Comparison of ENCODE assay signal across 19 cellular contexts in genomic region chr1:47793563-47793962, GRCh38.
DNase-seq lines count a peak whose midpoint lies in the region; ATAC-seq and TF ChIP-seq lines count a peak whose summit lies in the region.
"Had no signal": no experiment of that assay in that cellular context is flagged by ENCODE, and none has a peak within 500 bp of the region (broad histone marks: within the 10 kb centered on the region; RNA-seq: fewer than 3 reads in every experiment).

No MANE protein-coding gene starts in this region.

- no peaks in the 10 kb centered on the region for H3K4me1 Mint-ChIP-seq in activated naive CD4-positive, alpha-beta T cell treated with anti-CD3 and anti-CD28 coated beads, Interleukin-2, amount 50 U/mL, for 24 hours
- H3K4me1 Mint-ChIP-seq: CD14-positive monocyte; CD4-positive, alpha-beta memory T cell had no signal

- ATAC-seq in activated naive CD4-positive, alpha-beta T cell treated with anti-CD3 and anti-CD28 coated beads, Interleukin-2, amount 50 U/mL, for 72 hours, result no peak
- ATAC-seq: HCT116 had no signal

- H3K79me2 ChIP-seq in osteoblast (ENCODE audit: insufficient read depth, low read length), result no peaks in the 10 kb centered on the region

- peak overlapping the region; percentile 33 for H3K27ac Mint-ChIP-seq in activated naive CD4-positive, alpha-beta T cell treated with anti-CD3 and anti-CD28 coated beads, Interleukin-2, amount 50 U/mL, for 24 hours
- no peak overlapping the region for H3K27ac Mint-ChIP-seq in activated naive CD4-positive, alpha-beta T cell treated with anti-CD3 and anti-CD28 coated beads, Interleukin-2, amount 50 U/mL, for 72 hours
- H3K27ac Mint-ChIP-seq: CD14-positive monocyte; CD4-positive, alpha-beta memory T cell; HFFc6 had no signal

- H3K27me3 ChIP-seq in osteoblast (ENCODE audit: insufficient read depth, low read length), result no peaks in the 10 kb centered on the region
- H3K27me3 ChIP-seq: BLaER1 had no signal

- H4K20me1 ChIP-seq in osteoblast (ENCODE audit: insufficient read depth, low read length), result no peaks in the 10 kb centered on the region
- H4K20me1 ChIP-seq: BLaER1 had no signal

- no peaks in the 10 kb centered on the region for H3K36me3 Mint-ChIP-seq in activated naive CD4-positive, alpha-beta T cell treated with anti-CD3 and anti-CD28 coated beads, Interleukin-2, amount 50 U/mL, for 24 hours
- no peaks in the 10 kb centered on the region for H3K36me3 Mint-ChIP-seq in activated naive CD4-positive, alpha-beta T cell treated with anti-CD3 and anti-CD28 coated beads, Interleukin-2, amount 50 U/mL, for 72 hours
- H3K36me3 Mint-ChIP-seq: CD14-positive monocyte; CD4-positive, alpha-beta memory T cell had no signal

- H3K4me3 Mint-ChIP-seq in activated naive CD4-positive, alpha-beta T cell treated with anti-CD3 and anti-CD28 coated beads, Interleukin-2, amount 50 U/mL, for 24 hours, result no peak overlapping the region
- H3K4me3 Mint-ChIP-seq: CD4-positive, alpha-beta memory T cell; HFFc6 had no signal

- DNase-seq in DMS53 (lab: John Stamatoyannopoulos, UW) (peak; percentile 39), DMS53 treated with DMSO at 0.1 percent for 48 hours (lab: John Stamatoyannopoulos, UW; ENCODE audit: unreplicated experiment) (no peak), NCI-H2029 treated with DMSO at 0.1 percent for 48 hours (lab: John Stamatoyannopoulos, UW) (peak; percentile 70), osteoblast (ENCODE audit: insufficient read length, low spot score, missing footprints) (peak; percentile 70)
- no peak for DNase-seq in activated naive CD4-positive, alpha-beta T cell treated with anti-CD3 and anti-CD28 coated beads, Interleukin-2, amount 50 U/mL, for 72 hours (ENCODE audit: low spot score in 2 of 2)
- DNase-seq in stimulated activated naive CD4-positive, alpha-beta T cell (lab: John Stamatoyannopoulos, UW), result no peak
- DNase-seq: 8988T; CD4-positive, alpha-beta memory T cell; DMS79; GDM1; GOT3; H7; HFFc6; IMR-90 had no signal

- H3K27ac ChIP-seq in osteoblast (ENCODE audit: low read depth, low read length), result no peak overlapping the region
- H3K27ac ChIP-seq: BLaER1, HL-60 had no signal

- H3K9me3 ChIP-seq in osteoblast (ENCODE audit: low read depth, low read length), result no peaks in the 10 kb centered on the region
- H3K9me3 ChIP-seq: BLaER1 had no signal

- H3K4me3 ChIP-seq in osteoblast (ENCODE audit: insufficient read depth, low read length), result no peak overlapping the region
- H3K4me3 ChIP-seq: BLaER1 had no signal

- H3K36me3 ChIP-seq in osteoblast (ENCODE audit: insufficient read depth, low read length), result no peaks in the 10 kb centered on the region
- H3K36me3 ChIP-seq: BLaER1 had no signal

- H3K9me3 Mint-ChIP-seq in activated naive CD4-positive, alpha-beta T cell treated with anti-CD3 and anti-CD28 coated beads, Interleukin-2, amount 50 U/mL, for 24 hours, result no peaks in the 10 kb centered on the region
- no peaks in the 10 kb centered on the region for H3K9me3 Mint-ChIP-seq in activated naive CD4-positive, alpha-beta T cell treated with anti-CD3 and anti-CD28 coated beads, Interleukin-2, amount 50 U/mL, for 72 hours
- H3K9me3 Mint-ChIP-seq: CD14-positive monocyte; CD4-positive, alpha-beta memory T cell had no signal

- no peak for TF ChIP-seq CTCF in osteoblast (IDR thresholded peaks at IDR 0.05; ENCODE audit: extremely low read depth, low read depth, low read length)

- no peaks in the 10 kb centered on the region for H3K4me1 ChIP-seq in osteoblast (ENCODE audit: insufficient read depth, low read length)
- H3K4me1 ChIP-seq: BLaER1 had no signal

- H2AFZ ChIP-seq in osteoblast (ENCODE audit: low read length), result no peak overlapping the region

- H3K4me2 ChIP-seq in osteoblast (ENCODE audit: insufficient read depth, low read length), result no peak overlapping the region
- H3K4me2 ChIP-seq: BLaER1 had no signal

- no peaks in the 10 kb centered on the region for H3K27me3 Mint-ChIP-seq in activated naive CD4-positive, alpha-beta T cell treated with anti-CD3 and anti-CD28 coated beads, Interleukin-2, amount 50 U/mL, for 24 hours

Comparison
In these comparisons a context has a peak if more than half of its experiments do, and no peak if none do; other contexts are left out.
1. DNase-seq: peak in DMS53 (single experiment), NCI-H2029 treated with DMSO at 0.1 percent for 48 hours (single experiment) and osteoblast (single experiment); none in DMS53 treated with DMSO at 0.1 percent for 48 hours (single experiment), activated naive CD4-positive, alpha-beta T cell treated with anti-CD3 and anti-CD28 coated beads, Interleukin-2, amount 50 U/mL, for 72 hours (0 of 2) and stimulated activated naive CD4-positive, alpha-beta T cell (0 of 6).